ENCODE assay signal across 8 cellular contexts in genomic region chr18:12656671-12657047, GRCh38. TPM values are rescaled to one million over a fixed set of nuclear protein-coding genes. Genes with fewer than 3 reads are reported as not detected.
DNase-seq lines count a peak whose midpoint lies in the region; ATAC-seq lines count a peak whose summit lies in the region.

No MANE protein-coding gene starts in this region.

- no peaks in the 10 kb centered on the region for H3K9me3 Mint-ChIP-seq in activated T-cell treated with anti-CD3 and anti-CD28 coated beads, Interleukin-2, amount 50 U/mL, for 72 hours
- H3K9me3 Mint-ChIP-seq in activated T-helper 2 cell treated with anti-CD3 and anti-CD28 coated beads, Interferon-gamma antibody, Interleukin-2, Interleukin-4, amounts not matched to agents 10 μg/mL and 5 μg/mL and 100 μg/mL, durations not matched to agents 14 hours and 24 hours and 36 hours = no peaks in the 10 kb centered on the region

- H3K36me3 ChIP-seq in stomach smooth muscle (ENCODE audit: control insufficient read depth in 2 of 2, insufficient read depth in 2 of 2, low read length in 2 of 2) = no peaks in the 10 kb centered on the region

- H3K9ac ChIP-seq in stomach smooth muscle (ENCODE audit: low read length in 2 of 2) = peak overlapping the region; percentile 70 to 81

- peak overlapping the region; percentile 78 for H3K27ac ChIP-seq in stomach smooth muscle (ENCODE audit: low read length)

- H3K4me3 ChIP-seq in iPS-18c (ENCODE audit: insufficient read depth, low read depth, low read length) (peak overlapping the region; percentile 67), stomach smooth muscle (ENCODE audit: low read length in 2 of 2) (peak overlapping the region; percentile 76 to 87)

- peaks cover 31% of the 10 kb centered on the region for H3K27me3 Mint-ChIP-seq in activated T-cell treated with anti-CD3 and anti-CD28 coated beads, Interleukin-2, amount 50 U/mL, for 72 hours (ENCODE audit: low read depth)
- peaks cover 6% of the 10 kb centered on the region for H3K27me3 Mint-ChIP-seq in activated T-helper 2 cell treated with anti-CD3 and anti-CD28 coated beads, Interferon-gamma antibody, Interleukin-2, Interleukin-4, amounts not matched to agents 10 μg/mL and 5 μg/mL and 100 μg/mL, durations not matched to agents 14 hours and 24 hours and 36 hours (ENCODE audit: low read depth)

- peaks cover 35% of the 10 kb centered on the region for H3K4me1 Mint-ChIP-seq in activated T-cell treated with anti-CD3 and anti-CD28 coated beads, Interleukin-2, amount 50 U/mL, for 72 hours (ENCODE audit: low read depth)
- H3K4me1 Mint-ChIP-seq in activated T-helper 2 cell treated with anti-CD3 and anti-CD28 coated beads, Interferon-gamma antibody, Interleukin-2, Interleukin-4, amounts not matched to agents 10 μg/mL and 5 μg/mL and 100 μg/mL, durations not matched to agents 14 hours and 24 hours and 36 hours (ENCODE audit: low read depth) = peaks cover 39% of the 10 kb centered on the region

- H3K36me3 Mint-ChIP-seq in activated T-cell treated with anti-CD3 and anti-CD28 coated beads, Interleukin-2, amount 50 U/mL, for 72 hours (ENCODE audit: insufficient read depth in 2 of 2) = no peaks in the 10 kb centered on the region
- peaks cover 12% of the 10 kb centered on the region for H3K36me3 Mint-ChIP-seq in activated T-helper 2 cell treated with anti-CD3 and anti-CD28 coated beads, Interferon-gamma antibody, Interleukin-2, Interleukin-4, amounts not matched to agents 10 μg/mL and 5 μg/mL and 100 μg/mL, durations not matched to agents 14 hours and 24 hours and 36 hours (ENCODE audit: low read depth)

- H3K27me3 ChIP-seq in stomach smooth muscle (ENCODE audit: control insufficient read depth in 1 of 2, insufficient read depth in 2 of 2, low read length in 2 of 2) = no peaks in the 10 kb centered on the region

- no peak for DNase-seq in activated T-cell treated with anti-CD3 and anti-CD28 coated beads, Interleukin-2, amount 50 U/mL, for 72 hours
- DNase-seq in activated T-cell treated with anti-CD3 and anti-CD28 coated beads for 4 hours = no peak
- no peak for DNase-seq in activated T-helper 2 cell treated with anti-CD3 and anti-CD28 coated beads, Interferon-gamma antibody, Interleukin-2, Interleukin-4, amounts not matched to agents 10 μg/mL and 5 μg/mL and 100 μg/mL, durations not matched to agents 14 hours and 24 hours and 36 hours (ENCODE audit: low spot score)
- DNase-seq in stimulated activated CD4-positive, alpha-beta T cell treated with anti-CD3 and anti-CD28 coated beads, Interleukin-2, amount 100 ng/mL, for 48 hours = no peak

- H3K4me1 ChIP-seq in stomach smooth muscle (ENCODE audit: control insufficient read depth, insufficient read depth, low read length) = peaks cover 8% of the 10 kb centered on the region

- H3K27ac Mint-ChIP-seq in activated T-cell treated with anti-CD3 and anti-CD28 coated beads, Interleukin-2, amount 50 U/mL, for 72 hours = peak overlapping the region; percentile 17
- H3K27ac Mint-ChIP-seq in activated T-helper 2 cell treated with anti-CD3 and anti-CD28 coated beads, Interferon-gamma antibody, Interleukin-2, Interleukin-4, amounts not matched to agents 10 μg/mL and 5 μg/mL and 100 μg/mL, durations not matched to agents 14 hours and 24 hours and 36 hours = peak overlapping the region; percentile 69

- no peak for ATAC-seq in activated T-cell treated with anti-CD3 and anti-CD28 coated beads, Interleukin-2, amount 50 U/mL, for 72 hours (replicated peaks in 1 of 2)
- ATAC-seq in GM21717 (IDR thresholded peaks at IDR 0.05; ENCODE audit: unreplicated experiment) (no peak), HG03108 (IDR thresholded peaks at IDR 0.05; ENCODE audit: unreplicated experiment) (no peak)

- intact Hi-C loops in activated T-helper 2 cell treated with anti-CD3 and anti-CD28 coated beads, Interferon-gamma antibody, Interleukin-2, Interleukin-4, amounts not matched to agents 10 μg/mL and 5 μg/mL and 100 μg/mL, durations not matched to agents 14 hours and 24 hours and 36 hours (cut with micrococcal nuclease) = loop anchor here (5.0 kb wide), 3 partner anchors 249 to 384 kb away; partner anchors contain the start of gene PRELID3A

- peak overlapping the region; percentile 81 to 85 for H3K4me3 Mint-ChIP-seq in activated T-cell treated with anti-CD3 and anti-CD28 coated beads, Interleukin-2, amount 50 U/mL, for 72 hours
- peak overlapping the region; percentile 85 for H3K4me3 Mint-ChIP-seq in activated T-helper 2 cell treated with anti-CD3 and anti-CD28 coated beads, Interferon-gamma antibody, Interleukin-2, Interleukin-4, amounts not matched to agents 10 μg/mL and 5 μg/mL and 100 μg/mL, durations not matched to agents 14 hours and 24 hours and 36 hours (ENCODE audit: low read depth)

- H3K9me3 ChIP-seq in iPS-18c (ENCODE audit: control insufficient read depth, insufficient read depth, low read length) (peaks cover 2% of the 10 kb centered on the region), stomach smooth muscle (ENCODE audit: control insufficient read depth in 2 of 2, low read length in 2 of 2) (no peaks in the 10 kb centered on the region)

RNA-seq across cellular contexts. Expression of gene SPIRE1, which starts 1.2 kb away (rescaled TPM):
- total RNA-seq in activated T-cell treated with anti-CD3 and anti-CD28 coated beads, Interleukin-2, amount 50 U/mL, for 72 hours = 1 to 10 TPM; 5.7 to 7.4 TPM
- total RNA-seq in activated T-helper 2 cell treated with anti-CD3 and anti-CD28 coated beads, Interferon-gamma antibody, Interleukin-2, Interleukin-4, amounts not matched to agents 10 μg/mL and 5 μg/mL and 100 μg/mL, durations not matched to agents 14 hours and 24 hours and 36 hours = 16.5 and 19.0 TPM in 2 replicates

RNA-seq across cellular contexts. Expression of gene CEP76, which starts 45.9 kb away (rescaled TPM):
- total RNA-seq in activated T-cell treated with anti-CD3 and anti-CD28 coated beads, Interleukin-2, amount 50 U/mL, for 72 hours = 10 to 100 TPM; 15.5 to 16.0 TPM
- 14.5 and 17.6 TPM in 2 replicates for total RNA-seq in activated T-helper 2 cell treated with anti-CD3 and anti-CD28 coated beads, Interferon-gamma antibody, Interleukin-2, Interleukin-4, amounts not matched to agents 10 μg/mL and 5 μg/mL and 100 μg/mL, durations not matched to agents 14 hours and 24 hours and 36 hours

RNA-seq across cellular contexts. Expression of gene PSMG2, which starts 46.2 kb away (rescaled TPM):
- 100 to 1,000 TPM; 142 to 158 TPM for total RNA-seq in activated T-cell treated with anti-CD3 and anti-CD28 coated beads, Interleukin-2, amount 50 U/mL, for 72 hours
- total RNA-seq in activated T-helper 2 cell treated with anti-CD3 and anti-CD28 coated beads, Interferon-gamma antibody, Interleukin-2, Interleukin-4, amounts not matched to agents 10 μg/mL and 5 μg/mL and 100 μg/mL, durations not matched to agents 14 hours and 24 hours and 36 hours = 105 and 107 TPM in 2 replicates
